Comparison of ENCODE assay signal across 20 cellular contexts in the genomic region with DNA sequence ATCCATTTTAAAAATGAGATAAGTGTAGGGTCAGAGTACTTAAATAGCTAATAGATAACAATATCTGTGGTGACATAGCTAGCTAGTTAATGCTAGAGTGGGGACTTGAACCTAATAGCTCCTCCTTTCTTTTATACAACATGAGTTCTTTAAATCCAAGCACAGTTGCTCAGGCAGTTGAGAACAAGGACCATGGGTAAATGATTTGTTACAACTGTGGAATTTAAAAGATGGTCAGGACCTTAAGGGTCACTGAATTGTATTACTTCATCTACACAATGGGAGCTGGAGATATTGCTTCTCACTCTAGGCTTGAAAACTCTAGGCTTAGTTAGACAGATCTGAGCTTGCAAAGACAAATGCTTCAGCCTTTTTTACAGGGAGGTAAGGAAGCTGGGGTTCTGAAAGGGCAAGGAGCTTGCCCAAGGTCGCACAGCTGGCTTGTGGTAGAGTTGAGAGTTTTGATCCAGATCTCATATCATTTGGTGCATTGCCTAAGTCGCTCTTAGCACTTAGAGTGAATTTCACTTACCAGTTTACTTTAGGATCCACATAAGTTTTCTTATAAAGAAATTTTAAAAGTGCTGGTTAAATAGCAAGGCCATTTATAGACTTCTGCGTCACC.
DNase-seq lines count a peak whose midpoint lies in the region; ATAC-seq and TF ChIP-seq lines count a peak whose summit lies in the region.
"Had no signal": no experiment of that assay in that cellular context is flagged by ENCODE, and none has a peak within 500 bp of the region (broad histone marks: within the 10 kb centered on the region; RNA-seq: fewer than 3 reads in every experiment).

No MANE protein-coding gene starts in this region.

- H3K27me3 ChIP-seq in endocrine pancreas (ENCODE audit: control insufficient read depth, insufficient read depth, low read length), result no peaks in the 10 kb centered on the region

- DNase-seq in GM12865 (ENCODE audit: low read depth) (peak; percentile 9), kidney glomerular epithelial cell (lab: John Stamatoyannopoulos, UW) (peak; percentile 42), renal cortical epithelial cell (ENCODE audit: low read depth) (peak; percentile 77), HuH-7.5 (ENCODE audit: low spot score) (no peak), SHP77 (lab: John Stamatoyannopoulos, UW) (no peak)
- DNase-seq: 8988T; ACHN; C1 segment of cervical spinal cord; Calu3; CD4-positive, alpha-beta memory T cell; COR-L47; DMS153; DND-41; GM23248; H7; HCEC 1CT had no signal

- no peak for TF ChIP-seq CTCF in GM12865 (IDR thresholded peaks at IDR 0.05; ENCODE audit: insufficient read depth, low read depth, low read length, missing control alignments)

- H3K36me3 ChIP-seq in endocrine pancreas (ENCODE audit: control insufficient read depth, insufficient read depth, low read length), result no peaks in the 10 kb centered on the region

- no peak overlapping the region for H3K4me3 ChIP-seq in GM12865 (ENCODE audit: low read depth, low read length)
- peak overlapping the region; percentile 79 for H3K4me3 ChIP-seq in endocrine pancreas (ENCODE audit: control insufficient read depth, insufficient read depth, low read length)
- H3K4me3 ChIP-seq: A549, GM12878, GM23248 had no signal

- H3K9me3 ChIP-seq in endocrine pancreas (ENCODE audit: control insufficient read depth, low read length), result no peaks in the 10 kb centered on the region

- no peak for ATAC-seq in HG03432 (IDR thresholded peaks at IDR 0.05; ENCODE audit: unreplicated experiment)
- ATAC-seq: A549 had no signal

- H3K9ac ChIP-seq in endocrine pancreas (ENCODE audit: control insufficient read depth, insufficient read depth, low read length), result no peak overlapping the region
- H3K9ac ChIP-seq: GM23248 had no signal

- H3K4me1 ChIP-seq in endocrine pancreas (ENCODE audit: control insufficient read depth, insufficient read depth, low read length), result no peaks in the 10 kb centered on the region
- H3K4me1 ChIP-seq: A549 had no signal

Comparison
In these comparisons a context has a peak if more than half of its experiments do, and no peak if none do; other contexts are left out.
1. DNase-seq: peak in GM12865 (single experiment), kidney glomerular epithelial cell (single experiment) and renal cortical epithelial cell (single experiment); none in HuH-7.5 (single experiment) and SHP77 (0 of 2).